ENCODE assay signal across 7 cellular contexts in the genomic region with DNA sequence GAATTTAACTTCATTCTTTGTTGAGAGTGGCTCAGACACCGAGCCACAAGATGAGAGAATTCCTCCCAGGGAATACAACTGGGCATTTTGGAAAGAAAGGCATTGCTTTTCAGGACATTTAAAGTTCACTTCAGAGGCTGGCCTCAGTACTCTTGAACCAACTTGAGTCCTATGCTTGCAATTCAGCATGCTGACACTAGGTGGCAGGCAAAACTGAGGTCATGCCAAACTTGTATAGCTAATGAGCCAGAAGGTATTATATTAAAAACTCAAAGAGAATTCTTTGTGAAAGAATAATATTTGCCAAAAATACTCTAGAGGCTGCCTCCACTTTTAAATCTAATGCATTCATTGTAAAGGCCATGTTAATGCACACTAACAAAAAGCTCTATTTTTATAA.
A peak's percentile ranks its signal among the peaks of the same experiment; 100 is the strongest.
DNase-seq lines count a peak whose midpoint lies in the region; TF ChIP-seq lines count a peak whose summit lies in the region.

No MANE protein-coding gene starts in this region.

- H3K4me2 ChIP-seq in KMS-11: no peak overlapping the region
- H3K4me2 ChIP-seq in smooth muscle cell: no peak overlapping the region

- WGBS in smooth muscle cell (ENCODE audit: low lambda C conversion rate): 85% methylated on average over 1 of the region's 1 CpG

- no peak overlapping the region for H3K4me3 Mint-ChIP-seq in brain

- H3K36me3 Mint-ChIP-seq in brain: peaks cover 11% of the 10 kb centered on the region

- H3K36me3 ChIP-seq in KMS-11 (ENCODE audit: insufficient read depth): no peaks in the 10 kb centered on the region
- H3K36me3 ChIP-seq in smooth muscle cell (ENCODE audit: low read depth): no peaks in the 10 kb centered on the region

- H3K9me3 Mint-ChIP-seq in brain: peaks cover 4 to 15% (median 10%) of the 10 kb centered on the region in 5 experiments

- H3K4me1 Mint-ChIP-seq in brain: peaks cover 8% of the 10 kb centered on the region

- H3F3A ChIP-seq in smooth muscle cell (ENCODE audit: low read depth): peaks cover 11% of the 10 kb centered on the region

- H4K20me1 ChIP-seq in KMS-11 (ENCODE audit: insufficient read depth): no peaks in the 10 kb centered on the region
- peaks cover 15% of the 10 kb centered on the region for H4K20me1 ChIP-seq in smooth muscle cell (ENCODE audit: low read depth)

- H3K79me2 ChIP-seq in KMS-11 (ENCODE audit: insufficient read depth, low read depth) (no peaks in the 10 kb centered on the region), smooth muscle cell (ENCODE audit: low read depth) (peaks cover 43% of the 10 kb centered on the region)

- no peaks in the 10 kb centered on the region for H3K9me3 ChIP-seq in smooth muscle cell (replicated peaks; ENCODE audit: low read depth)

- DNase-seq in smooth muscle cell (lab: John Stamatoyannopoulos, UW; ENCODE audit: unreplicated experiment) (no peak), SHP77 (lab: John Stamatoyannopoulos, UW) (no peak), NCI-H774 (lab: John Stamatoyannopoulos, UW) (no peak), GDM1 (lab: John Stamatoyannopoulos, UW) (no peak)

- H2AFZ ChIP-seq in KMS-11 (ENCODE audit: low read depth) (no peak overlapping the region), smooth muscle cell (ENCODE audit: low read depth) (no peak overlapping the region)

- H3K27ac ChIP-seq in KMS-11 (no peak overlapping the region), smooth muscle cell (ENCODE audit: low read depth) (no peak overlapping the region)

- H3K9ac ChIP-seq in KMS-11 (no peak overlapping the region), smooth muscle cell (ENCODE audit: low read depth) (no peak overlapping the region)

- peaks cover 8% of the 10 kb centered on the region for H3K27me3 Mint-ChIP-seq in brain

- H3K27ac Mint-ChIP-seq in brain: no peak overlapping the region

- H3K4me3 ChIP-seq in GM12875 (ENCODE audit: low read depth, low read length): no peak overlapping the region
- no peak overlapping the region for H3K4me3 ChIP-seq in KMS-11 (IDR thresholded peaks at IDR 0.05; ENCODE audit: insufficient read depth, low read depth, low read length)
- no peak overlapping the region for H3K4me3 ChIP-seq in smooth muscle cell

- no peaks in the 10 kb centered on the region for H3K27me3 ChIP-seq in KMS-11 (ENCODE audit: insufficient read depth, low read depth)
- H3K27me3 ChIP-seq in smooth muscle cell (ENCODE audit: low read depth): no peaks in the 10 kb centered on the region

- H3K4me1 ChIP-seq in KMS-11 (ENCODE audit: low read depth, poor library complexity, severe bottlenecking): no peaks in the 10 kb centered on the region
- H3K4me1 ChIP-seq in smooth muscle cell (ENCODE audit: low read depth): peaks cover 5% of the 10 kb centered on the region

- TF ChIP-seq CTCF in GM12875 (IDR thresholded peaks at IDR 0.05; ENCODE audit: borderline replicate concordance, insufficient read depth, low read depth, low read length) (peak; percentile 67), KMS-11 (conservative IDR thresholded peaks at IDR 0.05; ENCODE audit: low read depth, low read length) (peak; percentile 62; the same call in 1 of the 2 replicates), brain (conservative IDR thresholded peaks at IDR 0.05) (peak; percentile 44 to 71), smooth muscle cell (IDR thresholded peaks at IDR 0.05; ENCODE audit: borderline replicate concordance, insufficient read depth, poor library complexity, severe bottlenecking) (peak; percentile 57)
